ENCODE assay signal across 16 cellular contexts in genomic region chr4:122742933-122743829, GRCh38.
"Had no signal": no experiment of that assay in that cellular context is flagged by ENCODE, and none has a peak within 500 bp of the region (broad histone marks: within the 10 kb centered on the region; RNA-seq: fewer than 3 reads in every experiment).

No MANE protein-coding gene starts in this region.

- H3K4me1 Mint-ChIP-seq: endodermal cell, nephron progenitor cell had no signal

- H3K9me3 Mint-ChIP-seq: endodermal cell had no signal

- H3K9me3 ChIP-seq: psoas muscle, stomach, thoracic aorta, transverse colon had no signal

- H3K4me3 Mint-ChIP-seq: endodermal cell; naive thymus-derived CD4-positive, alpha-beta T cell; nephron progenitor cell had no signal

- FAIRE-seq: endothelial cell of umbilical vein had no signal

- H3K27me3 Mint-ChIP-seq: naive thymus-derived CD4-positive, alpha-beta T cell had no signal

- H3K4me3 ChIP-seq: coronary artery, psoas muscle, stomach, thoracic aorta, transverse colon had no signal

- H3K27ac ChIP-seq: coronary artery, foreskin keratinocyte, psoas muscle, stomach, thoracic aorta had no signal

- H3K27ac Mint-ChIP-seq: endodermal cell; naive thymus-derived CD4-positive, alpha-beta T cell; nephron progenitor cell had no signal

- DNase-seq: effector CD4-positive, alpha-beta T cell; endodermal cell; erythroblast; foreskin keratinocyte; mesendoderm; naive thymus-derived CD4-positive, alpha-beta T cell; nephron progenitor cell; psoas muscle; retina; stimulated activated naive CD4-positive, alpha-beta T cell; stomach; substantia nigra; transverse colon had no signal

- H3K36me3 ChIP-seq: transverse colon had no signal

- H3K4me1 ChIP-seq: psoas muscle, stomach had no signal

- ATAC-seq: foreskin keratinocyte, psoas muscle had no signal

- H3K27me3 ChIP-seq: foreskin keratinocyte, stomach, transverse colon had no signal
